In genomic region chrX:8787119-8787518, GRCh38 we compare ENCODE assay signal across 14 cellular contexts. TPM values are rescaled to one million over a fixed set of nuclear protein-coding genes. Genes with fewer than 3 reads are reported as not detected.
"Had no signal": no experiment of that assay in that cellular context is flagged by ENCODE, and none has a peak within 500 bp of the region (broad histone marks: within the 10 kb centered on the region; RNA-seq: fewer than 3 reads in every experiment).

No MANE protein-coding gene starts in this region.

RNA-seq across cellular contexts. Expression of gene FAM9A, which starts 14.1 kb away (rescaled TPM):
- total RNA-seq: activated B cell treated with CpG ODN at 0.5 μM for 24 hours; activated CD4-positive, alpha-beta memory T cell treated with anti-CD3 and anti-CD28 coated beads for 36 hours; activated CD4-positive, alpha-beta memory T cell treated with anti-CD3 and anti-CD28 coated beads, Interleukin-2, amount 10 ng/mL, durations not matched to agents 7 days and 5 days; activated CD4-positive, alpha-beta T cell treated with anti-CD3 and anti-CD28 coated beads for 36 hours; activated CD4-positive, alpha-beta T cell treated with anti-CD3 and anti-CD28 coated beads, Interleukin-2, amount 10 ng/mL, durations not matched to agents 24 days and 14 days; activated CD4-positive, alpha-beta T cell treated with anti-CD3 and anti-CD28 coated beads, Interleukin-2, amount 10 ng/mL, durations not matched to agents 7 days and 5 days; activated CD8-positive, alpha-beta memory T cell treated with anti-CD3 and anti-CD28 coated beads for 36 hours; activated CD8-positive, alpha-beta memory T cell treated with anti-CD3 and anti-CD28 coated beads, Interleukin-2, amount 10 ng/mL, durations not matched to agents 7 days and 5 days; activated CD8-positive, alpha-beta T cell treated with anti-CD3 and anti-CD28 coated beads for 36 hours; activated CD8-positive, alpha-beta T cell treated with anti-CD3 and anti-CD28 coated beads, Interleukin-2, amount 10 ng/mL, durations not matched to agents 7 days and 5 days; T-cell; T-helper 1 cell treated with Interleukin-12 subunit alpha and Interleukin-12 subunit beta and Interleukin-4 antibody, amounts not matched to agents 30 ng/mL and 1 ng/mL, for 36 hours; T-helper 17 cell; T-helper 2 cell treated with Interferon-gamma antibody and Interleukin-4, amounts not matched to agents 100 ng/mL and 5 ng/mL, for 36 hours had no signal

RNA-seq across cellular contexts. Expression of gene ANOS1, which starts 55.2 kb away (rescaled TPM):
- total RNA-seq: activated CD4-positive, alpha-beta memory T cell treated with anti-CD3 and anti-CD28 coated beads for 36 hours; activated CD4-positive, alpha-beta memory T cell treated with anti-CD3 and anti-CD28 coated beads, Interleukin-2, amount 10 ng/mL, durations not matched to agents 7 days and 5 days; activated CD4-positive, alpha-beta T cell treated with anti-CD3 and anti-CD28 coated beads for 36 hours; activated CD4-positive, alpha-beta T cell treated with anti-CD3 and anti-CD28 coated beads, Interleukin-2, amount 10 ng/mL, durations not matched to agents 24 days and 14 days; activated CD8-positive, alpha-beta memory T cell treated with anti-CD3 and anti-CD28 coated beads for 36 hours; activated CD8-positive, alpha-beta memory T cell treated with anti-CD3 and anti-CD28 coated beads, Interleukin-2, amount 10 ng/mL, durations not matched to agents 7 days and 5 days; T-helper 1 cell treated with Interleukin-12 subunit alpha and Interleukin-12 subunit beta and Interleukin-4 antibody, amounts not matched to agents 30 ng/mL and 1 ng/mL, for 36 hours had no signal
